ENCODE assay signal across 12 cellular contexts in genomic region chr19:6232567-6232966, GRCh38. TPM values are rescaled to one million over a fixed set of nuclear protein-coding genes. Genes with fewer than 3 reads are reported as not detected.
DNase-seq lines count a peak whose midpoint lies in the region; ATAC-seq, FAIRE-seq and TF ChIP-seq lines count a peak whose summit lies in the region.
"Had no signal": no experiment of that assay in that cellular context is flagged by ENCODE, and none has a peak within 500 bp of the region (broad histone marks: within the 10 kb centered on the region; RNA-seq: fewer than 3 reads in every experiment).

No MANE protein-coding gene starts in this region.

- FAIRE-seq in RCC 7860 (lab: Jason Lieb, UNC) = no peak

- H3K27me3 ChIP-seq in BLaER1 (no peaks in the 10 kb centered on the region), esophagus muscularis mucosa (no peaks in the 10 kb centered on the region), osteoblast (ENCODE audit: insufficient read depth, low read length) (no peaks in the 10 kb centered on the region)
- H3K27me3 ChIP-seq: tibial artery had no signal

- no peak for TF ChIP-seq CTCF in esophagus muscularis mucosa (IDR thresholded peaks at IDR 0.05)
- no peak for TF ChIP-seq CTCF in osteoblast (IDR thresholded peaks at IDR 0.05; ENCODE audit: extremely low read depth, low read depth, low read length)
- TF ChIP-seq CTCF in GM13977 (IDR thresholded peaks at IDR 0.05; ENCODE audit: extremely low read depth, insufficient read depth, missing control alignments) = no peak

- H3K9ac ChIP-seq in BLaER1 = peak overlapping the region; percentile 27; the same call in 1 of the 2 replicates

- in situ Hi-C loops in GM13977 (cut with MboI; ENCODE audit: low pct_unique_long_range_greater_than_20kb, low sequenced_read_pairs, unreplicated experiment) = no loop called here

- DNase-seq in RCC 7860 (ENCODE audit: low spot score) (peak; percentile 13), esophagus muscularis mucosa (ENCODE audit: extremely low spot score) (no peak), osteoblast (ENCODE audit: insufficient read length, low spot score, missing footprints) (peak; percentile 97), GM13977 (ENCODE audit: low spot score) (no peak), mucosa of gallbladder (ENCODE audit: low spot score) (no peak), NAMALWA (ENCODE audit: low spot score) (no peak)
- DNase-seq: DMS53, NCI-H524, tibial artery had no signal

- H3K4me2 ChIP-seq in BLaER1 (peak overlapping the region; percentile 94), osteoblast (ENCODE audit: insufficient read depth, low read length) (peak overlapping the region; percentile 60)

- no peak for TF ChIP-seq EP300 in esophagus muscularis mucosa (IDR thresholded peaks at IDR 0.05)

- H3K4me1 ChIP-seq in BLaER1 = peaks cover 100% of the 10 kb centered on the region
- peaks cover 58 to 90% (median 64%) of the 10 kb centered on the region in 4 donors for H3K4me1 ChIP-seq in esophagus muscularis mucosa
- peaks cover 33% of the 10 kb centered on the region for H3K4me1 ChIP-seq in osteoblast (ENCODE audit: insufficient read depth, low read length)

- WGBS in esophagus muscularis mucosa = 45% methylated on average over 9 of the region's 9 CpGs

- no peaks in the 10 kb centered on the region for H3K9me3 ChIP-seq in BLaER1
- H3K9me3 ChIP-seq in esophagus muscularis mucosa = no peaks in the 10 kb centered on the region
- H3K9me3 ChIP-seq in osteoblast (ENCODE audit: low read depth, low read length) = no peaks in the 10 kb centered on the region
- H3K9me3 ChIP-seq: tibial artery had no signal

- H3K79me2 ChIP-seq in osteoblast (ENCODE audit: insufficient read depth, low read length) = peaks cover 91% of the 10 kb centered on the region

- H3K36me3 ChIP-seq in BLaER1 = peaks cover 25% of the 10 kb centered on the region
- H3K36me3 ChIP-seq in esophagus muscularis mucosa = peaks cover 5 to 20% (median 12%) of the 10 kb centered on the region in 4 donors
- H3K36me3 ChIP-seq in osteoblast (ENCODE audit: insufficient read depth, low read length) = peaks cover 10% of the 10 kb centered on the region

- no peak overlapping the region for H2AFZ ChIP-seq in osteoblast (ENCODE audit: low read length)

- H3K4me3 ChIP-seq in BLaER1 (peak overlapping the region; percentile 44), esophagus muscularis mucosa (no peak overlapping the region), osteoblast (ENCODE audit: insufficient read depth, low read length) (peak overlapping the region; percentile 41)
- H3K4me3 ChIP-seq: tibial artery had no signal

- H3K27ac ChIP-seq in BLaER1 (peak overlapping the region; percentile 57), esophagus muscularis mucosa (replicated peaks in 1 of 4) (peak overlapping the region; percentile 56 to 69 (median 62)), osteoblast (ENCODE audit: low read depth, low read length) (peak overlapping the region; percentile 65)
- H3K27ac ChIP-seq: epithelial cell of prostate, tibial artery had no signal

- no peak for TF ChIP-seq POLR2A in esophagus muscularis mucosa (IDR thresholded peaks at IDR 0.05; ENCODE audit: low read depth)

- intact Hi-C loops in esophagus muscularis mucosa (cut with DNase I) = no loop called here

- ATAC-seq in GM21528 (IDR thresholded peaks at IDR 0.05; ENCODE audit: low FRiP score, unreplicated experiment) = no peak

- H4K20me1 ChIP-seq in BLaER1 (peaks cover 100% of the 10 kb centered on the region), osteoblast (ENCODE audit: insufficient read depth, low read length) (peaks cover 62% of the 10 kb centered on the region)

RNA-seq across cellular contexts. Expression of gene MLLT1, which starts 47.2 kb away (rescaled TPM):
- 10 to 100 TPM; 21.5 to 46.9 (median 33.4) TPM for total RNA-seq in esophagus muscularis mucosa
- 14.7 and 15.9 TPM in 2 replicates for total RNA-seq in osteoblast
- 67.5 TPM for total RNA-seq in mucosa of gallbladder

Comparison
In these comparisons a context has a peak if more than half of its experiments do, and no peak if none do; other contexts are left out.
1. H3K4me3 ChIP-seq: peak in BLaER1 (single experiment) and osteoblast (single experiment); none in esophagus muscularis mucosa (0 of 4).
2. DNase-seq: peak in RCC 7860 (single experiment) and osteoblast (single experiment); none in esophagus muscularis mucosa (single experiment), GM13977 (single experiment), mucosa of gallbladder (single experiment) and NAMALWA (single experiment).
3. Peak in every context shown above with its lines, with median percentiles within 50 percentile points of each other: H3K27ac ChIP-seq.